8 cellular contexts compared by ENCODE assay signal in the genomic region with DNA sequence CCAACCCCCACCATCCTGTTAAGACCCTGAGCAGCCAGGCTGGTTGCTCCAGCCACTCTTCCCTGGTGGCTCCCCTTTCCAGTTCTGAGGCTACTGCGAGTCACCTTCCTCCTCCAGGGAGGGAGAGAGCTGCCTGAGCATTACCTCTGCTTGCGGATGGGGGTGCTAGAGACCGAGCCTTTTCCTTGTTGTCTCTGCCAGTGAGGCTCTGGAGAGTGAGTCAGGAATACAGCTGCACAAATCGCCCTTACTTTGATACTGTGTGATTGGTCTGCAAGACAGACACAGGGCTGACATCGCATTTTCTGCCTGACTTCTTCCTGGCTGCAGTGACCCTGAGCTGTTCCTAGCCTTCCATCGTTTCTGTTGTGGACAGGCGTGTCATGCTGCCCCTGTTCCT. TPM values are rescaled to one million over a fixed set of nuclear protein-coding genes. Genes with fewer than 3 reads are reported as not detected.
DNase-seq lines count a peak whose midpoint lies in the region; ATAC-seq and TF ChIP-seq lines count a peak whose summit lies in the region.

No MANE protein-coding gene starts in this region.

- no peaks in the 10 kb centered on the region for H3K9me3 ChIP-seq in HCT116 (ENCODE audit: control insufficient read depth in 1 of 2, insufficient read depth in 1 of 2, low read depth in 1 of 2, low read length in 2 of 2)
- H3K9me3 ChIP-seq in neural cell (ENCODE audit: low read length): no peaks in the 10 kb centered on the region

- H3K9me3 Mint-ChIP-seq in activated CD8-positive, alpha-beta T cell treated with anti-CD3 and anti-CD28 coated beads, Interleukin-2, amount 10 ng/mL, durations not matched to agents 7 days and 5 days (ENCODE audit: insufficient read depth): no peaks in the 10 kb centered on the region
- H3K9me3 Mint-ChIP-seq in activated CD4-positive, alpha-beta T cell treated with anti-CD3 and anti-CD28 coated beads, Interleukin-2, amount 10 ng/mL, durations not matched to agents 24 days and 14 days: no peaks in the 10 kb centered on the region

- TF ChIP-seq POLR2A in HCT116 (IDR thresholded peaks at IDR 0.05; ENCODE audit: borderline replicate concordance, extremely low read depth, insufficient read depth, insufficient read length): no peak

- no peaks in the 10 kb centered on the region for H3K79me2 ChIP-seq in HCT116 (ENCODE audit: insufficient read depth, low read length)
- H3K79me2 ChIP-seq in neural cell (replicated peaks; ENCODE audit: insufficient read depth, low read length): no peaks in the 10 kb centered on the region

- BruUV-seq in HCT116 (replicated peaks; lab: Mats Ljungman, UMichigan): no TSS peak

- H3K9me2 ChIP-seq in HCT116 (ENCODE audit: insufficient read depth) (no peaks in the 10 kb centered on the region), neural cell (ENCODE audit: insufficient read depth, low read length) (no peaks in the 10 kb centered on the region)

- peak overlapping the region; percentile 57 for H3K4me2 ChIP-seq in HCT116 (ENCODE audit: low read length)
- H3K4me2 ChIP-seq in neural cell (ENCODE audit: low read length): no peak overlapping the region

- H3K4me3 ChIP-seq in HCT116 (replicated peaks in 1 of 2; ENCODE audit: low read depth in 1 of 2, low read length in 2 of 2) (no peak overlapping the region), neural cell (ENCODE audit: low read length) (no peak overlapping the region)

- no peaks in the 10 kb centered on the region for H3F3A ChIP-seq in neural cell (ENCODE audit: insufficient read depth, low read length, poor library complexity, severe bottlenecking)

- RAD21 ChIA-PET in HCT116 (lab: Charles Lee; ENCODE audit: low non-redundant PET in 1 of 2, low total read pairs in 2 of 2, uncharacterized antibody in 2 of 2, unreplicated experiment in 2 of 2): interaction anchor here (0.8 to 1.7 kb wide), 13 partner anchors 21 to 236 kb away, joined by 3 to 21 read pairs (median 5); no protein-coding TSS in a partner anchor

- peaks cover 2% of the 10 kb centered on the region for H3K36me3 Mint-ChIP-seq in activated CD8-positive, alpha-beta T cell treated with anti-CD3 and anti-CD28 coated beads, Interleukin-2, amount 10 ng/mL, durations not matched to agents 7 days and 5 days (ENCODE audit: low read depth)
- H3K36me3 Mint-ChIP-seq in activated CD4-positive, alpha-beta T cell treated with anti-CD3 and anti-CD28 coated beads, Interleukin-2, amount 10 ng/mL, durations not matched to agents 24 days and 14 days (ENCODE audit: low read depth): peaks cover 2% of the 10 kb centered on the region

- H3K9ac ChIP-seq in HCT116 (ENCODE audit: low read length) (peak overlapping the region; percentile 34), neural cell (ENCODE audit: low read length) (no peak overlapping the region)

- H3K27ac Mint-ChIP-seq in activated CD8-positive, alpha-beta T cell treated with anti-CD3 and anti-CD28 coated beads, Interleukin-2, amount 10 ng/mL, durations not matched to agents 7 days and 5 days: no peak overlapping the region
- no peak overlapping the region for H3K27ac Mint-ChIP-seq in activated CD4-positive, alpha-beta T cell treated with anti-CD3 and anti-CD28 coated beads, Interleukin-2, amount 10 ng/mL, durations not matched to agents 24 days and 14 days

- no peak overlapping the region for H3K4me3 Mint-ChIP-seq in activated CD8-positive, alpha-beta T cell treated with anti-CD3 and anti-CD28 coated beads, Interleukin-2, amount 10 ng/mL, durations not matched to agents 7 days and 5 days
- H3K4me3 Mint-ChIP-seq in activated CD4-positive, alpha-beta T cell treated with anti-CD3 and anti-CD28 coated beads, Interleukin-2, amount 10 ng/mL, durations not matched to agents 24 days and 14 days: no peak overlapping the region

- no peak for TF ChIP-seq EP300 in neural cell (conservative IDR thresholded peaks at IDR 0.05; ENCODE audit: poor library complexity, severe bottlenecking)

- ATAC-seq in HCT116 (peak; percentile 97), HG02938 (IDR thresholded peaks at IDR 0.05; ENCODE audit: unreplicated experiment) (no peak), HG03460 (IDR thresholded peaks at IDR 0.05; ENCODE audit: unreplicated experiment) (no peak)
- no peak for ATAC-seq in activated CD8-positive, alpha-beta T cell treated with anti-CD3 and anti-CD28 coated beads, Interleukin-2, amount 10 ng/mL, durations not matched to agents 7 days and 5 days

- POLR2A ChIA-PET in HCT116 (lab: Charles Lee): interaction anchor here (0.8 to 0.9 kb wide), 2 partner anchors 228 to 236 kb away, joined by 3 read pairs; no protein-coding TSS in a partner anchor
- POLR2A ChIA-PET in activated CD8-positive, alpha-beta T cell treated with anti-CD3 and anti-CD28 coated beads, Interleukin-2, amount 10 ng/mL, durations not matched to agents 7 days and 5 days (lab: Charles Lee): no interaction called here

- no peaks in the 10 kb centered on the region for H3K27me3 Mint-ChIP-seq in activated CD8-positive, alpha-beta T cell treated with anti-CD3 and anti-CD28 coated beads, Interleukin-2, amount 10 ng/mL, durations not matched to agents 7 days and 5 days (ENCODE audit: low read depth)
- H3K27me3 Mint-ChIP-seq in activated CD4-positive, alpha-beta T cell treated with anti-CD3 and anti-CD28 coated beads, Interleukin-2, amount 10 ng/mL, durations not matched to agents 24 days and 14 days: no peaks in the 10 kb centered on the region

- DNase-seq in HCT116 (ENCODE audit: low read depth, low spot score) (peak; percentile 63), SHP77 (lab: John Stamatoyannopoulos, UW) (peak; percentile 82 to 84), fibroblast of peridontal ligament (ENCODE audit: extremely low read depth) (peak; percentile 90)
- DNase-seq in activated CD8-positive, alpha-beta T cell treated with anti-CD3 and anti-CD28 coated beads, Interleukin-2, amount 10 ng/mL, durations not matched to agents 7 days and 5 days: no peak
- DNase-seq in activated CD4-positive, alpha-beta T cell treated with anti-CD3 and anti-CD28 coated beads, Interleukin-2, amount 10 ng/mL, durations not matched to agents 24 days and 14 days: no peak

- H3K27ac ChIP-seq in HCT116 (ENCODE audit: low read depth, low read length): peak overlapping the region; percentile 58
- H3K27ac ChIP-seq in neural cell (ENCODE audit: low read length): peak overlapping the region; percentile 9

- TF ChIP-seq CTCF in HCT116 (IDR thresholded peaks at IDR 0.05 in 2 of 3, conservative IDR thresholded peaks at IDR 0.05 in 1 of 3; ENCODE audit: borderline replicate concordance in 1 of 3, insufficient read depth in 1 of 3, low read depth in 2 of 3, low read length in 2 of 3): peak; percentile 71 to 90 (median 84); a peak in 5 of 6 replicates
- TF ChIP-seq CTCF in neural cell (IDR thresholded peaks at IDR 0.05; ENCODE audit: poor library complexity, severe bottlenecking): peak; percentile 90

- H3K27me3 ChIP-seq in HCT116 (ENCODE audit: insufficient read depth, low read length): no peaks in the 10 kb centered on the region
- H3K27me3 ChIP-seq in neural cell (ENCODE audit: insufficient read depth, low read depth, low read length): no peaks in the 10 kb centered on the region

- no peak overlapping the region for H2AFZ ChIP-seq in HCT116 (ENCODE audit: low read depth, low read length, poor library complexity, severe bottlenecking)
- no peak overlapping the region for H2AFZ ChIP-seq in neural cell (ENCODE audit: low read depth, low read length)

- H3K4me1 Mint-ChIP-seq in activated CD8-positive, alpha-beta T cell treated with anti-CD3 and anti-CD28 coated beads, Interleukin-2, amount 10 ng/mL, durations not matched to agents 7 days and 5 days (ENCODE audit: low read depth): no peaks in the 10 kb centered on the region
- no peaks in the 10 kb centered on the region for H3K4me1 Mint-ChIP-seq in activated CD4-positive, alpha-beta T cell treated with anti-CD3 and anti-CD28 coated beads, Interleukin-2, amount 10 ng/mL, durations not matched to agents 24 days and 14 days

- TF ChIP-seq RAD21 in HCT116 (IDR thresholded peaks at IDR 0.05; ENCODE audit: low read depth): peak; percentile 93
- TF ChIP-seq RAD21 in neural cell (conservative IDR thresholded peaks at IDR 0.05): peak; percentile 94

- H4K20me1 ChIP-seq in HCT116 (ENCODE audit: insufficient read depth) (no peaks in the 10 kb centered on the region), neural cell (ENCODE audit: insufficient read depth) (no peaks in the 10 kb centered on the region)

- intact Hi-C loops in HCT116 (cut with micrococcal nuclease): loop anchor here (1.0 to 10.0 kb wide), 5 partner anchors 33 to 487 kb away; a partner anchor contains a TSS
- intact Hi-C loops in activated CD4-positive, alpha-beta T cell treated with anti-CD3 and anti-CD28 coated beads, Interleukin-2, amount 10 ng/mL, durations not matched to agents 24 days and 14 days (cut with micrococcal nuclease): no loop called here

- H3K36me3 ChIP-seq in HCT116 (ENCODE audit: control insufficient read depth in 1 of 2, insufficient read depth in 2 of 2, low read length in 2 of 2) (no peaks in the 10 kb centered on the region), neural cell (ENCODE audit: insufficient read depth, low read length) (no peaks in the 10 kb centered on the region)

- H3K4me1 ChIP-seq in HCT116 (ENCODE audit: control insufficient read depth in 1 of 2, insufficient read depth in 2 of 2, low read length in 2 of 2): peaks cover 21 to 26% of the 10 kb centered on the region in 2 experiments

- CTCF ChIA-PET in HCT116 (lab: Charles Lee): interaction anchor here (0.8 to 3.6 kb wide), 16 partner anchors 9 to 483 kb away, joined by 3 to 49 read pairs (median 6); no protein-coding TSS in a partner anchor
- CTCF ChIA-PET in activated CD8-positive, alpha-beta T cell treated with anti-CD3 and anti-CD28 coated beads, Interleukin-2, amount 10 ng/mL, durations not matched to agents 7 days and 5 days (lab: Charles Lee): no interaction called here

TF ChIP-seq in neural cell, 6 proteins besides CTCF, POLR2A, EP300 and RAD21 (continues in another document):
- TF ChIP-seq SMC3 (conservative IDR thresholded peaks at IDR 0.05; ENCODE audit: poor library complexity) (peak; percentile 84), MXI1 (conservative IDR thresholded peaks at IDR 0.05; ENCODE audit: poor library complexity, severe bottlenecking) (no peak), TAF1 (IDR thresholded peaks at IDR 0.05; ENCODE audit: low read depth) (no peak), EZH2 (IDR thresholded peaks at IDR 0.05; ENCODE audit: borderline replicate concordance, insufficient read depth, low read length, poor library complexity, severe bottlenecking) (no peak)

RNA-seq across cellular contexts. Expression of a gene that starts 41.2 kb away (rescaled TPM):
- total RNA-seq in HCT116 (2021; ENCODE audit: unreplicated experiment): 6.6 TPM
- polyA plus RNA-seq in HCT116 (2012): 7.1 and 8.3 TPM in 2 replicates
- polyA plus RNA-seq in neural cell: 26.3 and 30.2 TPM in 2 replicates
- polyA minus RNA-seq in neural cell: 31.4 and 39.8 TPM in 2 replicates
- 1 to 10 TPM; 7.2 to 7.9 TPM for total RNA-seq in activated CD8-positive, alpha-beta T cell treated with anti-CD3 and anti-CD28 coated beads, Interleukin-2, amount 10 ng/mL, durations not matched to agents 7 days and 5 days
- total RNA-seq in activated CD4-positive, alpha-beta T cell treated with anti-CD3 and anti-CD28 coated beads, Interleukin-2, amount 10 ng/mL, durations not matched to agents 24 days and 14 days: 7.2 and 7.3 TPM in 2 replicates

Comparison
In these comparisons a context has a peak if more than half of its experiments do, and no peak if none do; other contexts are left out.
1. DNase-seq: peak in HCT116 (single experiment), SHP77 (2 of 2) and fibroblast of peridontal ligament (single experiment); none in activated CD8-positive, alpha-beta T cell treated with anti-CD3 and anti-CD28 coated beads, Interleukin-2, amount 10 ng/mL, durations not matched to agents 7 days and 5 days (single experiment) and activated CD4-positive, alpha-beta T cell treated with anti-CD3 and anti-CD28 coated beads, Interleukin-2, amount 10 ng/mL, durations not matched to agents 24 days and 14 days (single experiment).